Comparison of ENCODE assay signal across 14 cellular contexts in genomic region chr5:118692811-118693342, GRCh38.
DNase-seq lines count a peak whose midpoint lies in the region; ATAC-seq lines count a peak whose summit lies in the region.
"Had no signal": no experiment of that assay in that cellular context is flagged by ENCODE, and none has a peak within 500 bp of the region (broad histone marks: within the 10 kb centered on the region; RNA-seq: fewer than 3 reads in every experiment).

No MANE protein-coding gene starts in this region.

- no peak overlapping the region for H3K4me3 Mint-ChIP-seq in stimulated activated memory B cell treated with anti-CD40 and anti-IgM and Interleukin-4, amounts not matched to agents 10 μg/mL and 1 μg/mL and 100 μg/mL, for 72 hours
- H3K4me3 Mint-ChIP-seq in activated naive CD4-positive, alpha-beta T cell treated with anti-CD3 and anti-CD28 coated beads, Interleukin-2, amount 10 ng/mL, durations not matched to agents 7 days and 5 days, result no peak overlapping the region

- H3K27ac Mint-ChIP-seq in stimulated activated memory B cell treated with anti-CD40 and anti-IgM and Interleukin-4, amounts not matched to agents 10 μg/mL and 1 μg/mL and 100 μg/mL, for 72 hours, result no peak overlapping the region
- H3K27ac Mint-ChIP-seq in activated naive CD4-positive, alpha-beta T cell treated with anti-CD3 and anti-CD28 coated beads, Interleukin-2, amount 10 ng/mL, durations not matched to agents 7 days and 5 days, result no peak overlapping the region

- H3K9me3 ChIP-seq in right cardiac atrium (ENCODE audit: control insufficient read depth, low read length), result no peaks in the 10 kb centered on the region
- H3K9me3 ChIP-seq: gastrocnemius medialis had no signal

- no peaks in the 10 kb centered on the region for H3K4me1 Mint-ChIP-seq in stimulated activated memory B cell treated with anti-CD40 and anti-IgM and Interleukin-4, amounts not matched to agents 10 μg/mL and 1 μg/mL and 100 μg/mL, for 72 hours
- no peaks in the 10 kb centered on the region for H3K4me1 Mint-ChIP-seq in activated naive CD4-positive, alpha-beta T cell treated with anti-CD3 and anti-CD28 coated beads, Interleukin-2, amount 10 ng/mL, durations not matched to agents 7 days and 5 days

- H3K27me3 ChIP-seq in right cardiac atrium (ENCODE audit: control insufficient read depth, insufficient read depth), result no peaks in the 10 kb centered on the region
- H3K27me3 ChIP-seq: gastrocnemius medialis had no signal

- H3K9me3 Mint-ChIP-seq in stimulated activated memory B cell treated with anti-CD40 and anti-IgM and Interleukin-4, amounts not matched to agents 10 μg/mL and 1 μg/mL and 100 μg/mL, for 72 hours, result no peaks in the 10 kb centered on the region
- no peaks in the 10 kb centered on the region for H3K9me3 Mint-ChIP-seq in activated naive CD4-positive, alpha-beta T cell treated with anti-CD3 and anti-CD28 coated beads, Interleukin-2, amount 10 ng/mL, durations not matched to agents 7 days and 5 days

- CTCF ChIA-PET in activated naive CD4-positive, alpha-beta T cell treated with anti-CD3 and anti-CD28 coated beads, Interleukin-2, amount 10 ng/mL, durations not matched to agents 7 days and 5 days (lab: Charles Lee), result no interaction called here

- H3K27me3 Mint-ChIP-seq in stimulated activated memory B cell treated with anti-CD40 and anti-IgM and Interleukin-4, amounts not matched to agents 10 μg/mL and 1 μg/mL and 100 μg/mL, for 72 hours, result peaks cover 16% of the 10 kb centered on the region
- no peaks in the 10 kb centered on the region for H3K27me3 Mint-ChIP-seq in activated naive CD4-positive, alpha-beta T cell treated with anti-CD3 and anti-CD28 coated beads, Interleukin-2, amount 10 ng/mL, durations not matched to agents 7 days and 5 days

- H3K4me3 ChIP-seq in right cardiac atrium (ENCODE audit: low read length), result no peak overlapping the region
- H3K4me3 ChIP-seq: gastrocnemius medialis had no signal

- H3K27ac ChIP-seq in right cardiac atrium (ENCODE audit: low read length), result no peak overlapping the region
- H3K27ac ChIP-seq: gastrocnemius medialis had no signal

- H3K4me1 ChIP-seq in right cardiac atrium (ENCODE audit: control insufficient read depth, insufficient read depth, low read length), result no peaks in the 10 kb centered on the region
- H3K4me1 ChIP-seq: gastrocnemius medialis had no signal

- intact Hi-C loops in right cardiac atrium (cut with DNase I), result no loop called here

- peak; percentile 36 to 43 for ATAC-seq in right cardiac atrium
- ATAC-seq in stimulated activated memory B cell treated with anti-CD40 and anti-IgM and Interleukin-4, amounts not matched to agents 10 μg/mL and 1 μg/mL and 100 μg/mL, for 72 hours, result peak; percentile 14
- no peak for ATAC-seq in GM19351 (IDR thresholded peaks at IDR 0.05; ENCODE audit: unreplicated experiment)
- ATAC-seq: gastrocnemius medialis, sciatic nerve had no signal

- DNase-seq in NCI-H82 (lab: John Stamatoyannopoulos, UW) (peak; percentile 2), NCI-H82 treated with DMSO at 0.1 percent for 48 hours (lab: John Stamatoyannopoulos, UW; ENCODE audit: unreplicated experiment) (no peak), NCI-H446 (lab: John Stamatoyannopoulos, UW) (peak; percentile 91 to 93), right cardiac atrium (peak in 2 of 3 donors; percentile 45 to 46)
- no peak for DNase-seq in activated naive CD4-positive, alpha-beta T cell treated with anti-CD3 and anti-CD28 coated beads, Interleukin-2, amount 10 ng/mL, durations not matched to agents 7 days and 5 days
- no peak for DNase-seq in activated effector memory CD4-positive, alpha-beta T cell treated with Interleukin-2 at 50 U/mL for 16 hours
- DNase-seq: activated CD8-positive, alpha-beta memory T cell treated with anti-CD3 and anti-CD28 coated beads for 24 hours; activated gamma-delta T cell treated with Interleukin-2 at 50 U/mL for 16 hours; gastrocnemius medialis; kidney; SIG-M5 had no signal

- no peaks in the 10 kb centered on the region for H3K36me3 Mint-ChIP-seq in stimulated activated memory B cell treated with anti-CD40 and anti-IgM and Interleukin-4, amounts not matched to agents 10 μg/mL and 1 μg/mL and 100 μg/mL, for 72 hours
- no peaks in the 10 kb centered on the region for H3K36me3 Mint-ChIP-seq in activated naive CD4-positive, alpha-beta T cell treated with anti-CD3 and anti-CD28 coated beads, Interleukin-2, amount 10 ng/mL, durations not matched to agents 7 days and 5 days

- WGBS in right cardiac atrium, result 43% methylated on average over 4 of the region's 4 CpGs

Comparison
In these comparisons a context has a peak if more than half of its experiments do, and no peak if none do; other contexts are left out.
1. DNase-seq: peak in NCI-H82 (single experiment), NCI-H446 (2 of 2) and right cardiac atrium (2 of 3); none in NCI-H82 treated with DMSO at 0.1 percent for 48 hours (single experiment), activated naive CD4-positive, alpha-beta T cell treated with anti-CD3 and anti-CD28 coated beads, Interleukin-2, amount 10 ng/mL, durations not matched to agents 7 days and 5 days (single experiment) and activated effector memory CD4-positive, alpha-beta T cell treated with Interleukin-2 at 50 U/mL for 16 hours (single experiment).